15 cellular contexts compared by ENCODE assay signal in the genomic region with DNA sequence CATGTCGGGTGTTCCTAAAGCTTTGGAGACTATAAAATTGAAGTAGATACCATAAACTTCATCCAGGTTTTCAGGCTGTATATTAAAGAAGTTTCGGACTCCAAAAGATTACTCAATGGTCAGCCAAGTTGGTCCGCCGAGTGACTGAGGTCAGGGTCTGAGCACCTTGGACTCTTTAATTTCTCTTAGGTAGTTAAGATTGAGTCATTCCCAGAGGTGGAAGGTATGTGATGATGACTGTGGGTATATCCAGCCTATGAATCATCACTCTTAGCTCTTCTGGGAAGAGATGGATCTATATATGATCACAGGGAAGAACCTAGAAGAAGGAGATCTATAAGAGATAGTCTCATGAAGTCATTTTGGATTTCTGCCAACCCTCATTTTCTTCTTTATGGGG. TPM values are rescaled to one million over a fixed set of nuclear protein-coding genes. Genes with fewer than 3 reads are reported as not detected.
DNase-seq lines count a peak whose midpoint lies in the region; ATAC-seq, FAIRE-seq and TF ChIP-seq lines count a peak whose summit lies in the region.
"Had no signal": no experiment of that assay in that cellular context is flagged by ENCODE, and none has a peak within 500 bp of the region (broad histone marks: within the 10 kb centered on the region; RNA-seq: fewer than 3 reads in every experiment).

No MANE protein-coding gene starts in this region.

- H2AFZ ChIP-seq in GM23338 = no peak overlapping the region

- H3K36me3 ChIP-seq in GM23338 (ENCODE audit: insufficient read depth) (no peaks in the 10 kb centered on the region), RWPE2 (ENCODE audit: low read depth) (peaks cover 55% of the 10 kb centered on the region), gastrocnemius medialis (no peaks in the 10 kb centered on the region)

- intact Hi-C loops in gastrocnemius medialis (cut with DNase I; ENCODE audit: low total_unique reads) = no loop called here

- H3K27me3 Mint-ChIP-seq in GM23338 (ENCODE audit: insufficient read depth, low read depth, poor library complexity) = peaks cover 6% of the 10 kb centered on the region

- H3K4me2 ChIP-seq in GM23338 = peak overlapping the region; percentile 56

- H4K20me1 ChIP-seq in GM23338 (replicated peaks; ENCODE audit: insufficient read depth) = peaks cover 17% of the 10 kb centered on the region

- no peak overlapping the region for H3K27ac ChIP-seq in GM23338 (ENCODE audit: low read depth)
- H3K27ac ChIP-seq in RWPE2 (ENCODE audit: poor library complexity, severe bottlenecking) = peak overlapping the region; percentile 98
- peak overlapping the region; percentile 39 to 92 (median 77) for H3K27ac ChIP-seq in gastrocnemius medialis

- H3K27me3 ChIP-seq in GM23338 (ENCODE audit: insufficient read depth) (0 out of 2 replicates have a peak, but pooled peaks cover 8% of the 10 kb centered on the region), RWPE2 (ENCODE audit: insufficient read depth, poor library complexity, severe bottlenecking) (no peaks in the 10 kb centered on the region), gastrocnemius medialis (no peaks in the 10 kb centered on the region)

- no peaks in the 10 kb centered on the region for H3K9me3 Mint-ChIP-seq in GM23338
- H3K9me3 Mint-ChIP-seq: activated B cell treated with CpG ODN at 0.5 μM for 24 hours had no signal

- DNase-seq in GM23338 (ENCODE audit: low spot score) (no peak), RWPE2 (ENCODE audit: low spot score) (no peak), glomerular visceral epithelial cell (ENCODE audit: extremely low spot score) (peak; percentile 36), gastrocnemius medialis (no peak), frontal cortex (ENCODE audit: low spot score in 2 of 2) (no peak)
- DNase-seq in stimulated activated CD4-positive, alpha-beta T cell treated with anti-CD3 and anti-CD28 coated beads, Interleukin-12 subunit alpha, Interleukin-12 subunit beta, amount 100 ng/mL, for 4 hours = no peak
- DNase-seq: activated B cell treated with CpG ODN at 0.5 μM for 24 hours; effector CD8-positive, alpha-beta T cell; KBM-7; mesenchymal stem cell; NCI-H187 treated with DMSO at 0.1 percent for 48 hours; NCI-H82 had no signal

- ATAC-seq in GM23338 (no peak), RWPE2 (ENCODE audit: low read depth) (peak; percentile 73), gastrocnemius medialis (no peak), HG02981 (IDR thresholded peaks at IDR 0.05; ENCODE audit: unreplicated experiment) (no peak), GM18517 (IDR thresholded peaks at IDR 0.05; ENCODE audit: unreplicated experiment) (no peak)

- peaks cover 75% of the 10 kb centered on the region for H3K79me2 ChIP-seq in GM23338 (replicated peaks; ENCODE audit: insufficient read depth)

- H3K9me3 ChIP-seq in RWPE2 (ENCODE audit: severe bottlenecking) (no peaks in the 10 kb centered on the region), gastrocnemius medialis (no peaks in the 10 kb centered on the region)

- H3K36me3 Mint-ChIP-seq in GM23338 (ENCODE audit: low read depth) = 0 out of 3 replicates have a peak, but pooled peaks cover 3% of the 10 kb centered on the region

- H3F3A ChIP-seq in GM23338 (replicated peaks; ENCODE audit: low read depth) = 0 out of 2 replicates have a peak, but pooled peaks cover 2% of the 10 kb centered on the region

- FAIRE-seq in frontal cortex (lab: Jason Lieb, UNC) = no peak
- FAIRE-seq: GM18507 had no signal

- H3K4me3 ChIP-seq in GM23338 (peak overlapping the region; percentile 11; the same call in 1 of the 2 replicates), RWPE2 (ENCODE audit: severe bottlenecking) (peak overlapping the region; percentile 96), gastrocnemius medialis (peak overlapping the region in 3 of 4 donors; percentile 14 to 88 (median 65))

- peaks cover 82% of the 10 kb centered on the region for H3K4me1 Mint-ChIP-seq in GM23338

- no peak for TF ChIP-seq CTCF in GM23338 (conservative IDR thresholded peaks at IDR 0.05; ENCODE audit: low read depth in 2 of 2)
- TF ChIP-seq CTCF in RWPE2 (IDR thresholded peaks at IDR 0.05; ENCODE audit: poor library complexity, severe bottlenecking) = no peak
- TF ChIP-seq CTCF in gastrocnemius medialis (IDR thresholded peaks at IDR 0.05 in 4 of 5, conservative IDR thresholded peaks at IDR 0.05 in 1 of 5) = no peak

- no peak overlapping the region for H3K27ac Mint-ChIP-seq in GM23338
- H3K27ac Mint-ChIP-seq: activated B cell treated with CpG ODN at 0.5 μM for 24 hours had no signal

- in situ Hi-C loops in gastrocnemius medialis (cut with MboI; ENCODE audit: low sequenced_read_pairs in 4 of 4) = no loop called here

- no peak for TF ChIP-seq POLR2A in gastrocnemius medialis (IDR thresholded peaks at IDR 0.05)

- H3K4me3 Mint-ChIP-seq in GM23338 = no peak overlapping the region; the same call in 1 of the 3 replicates
- H3K4me3 Mint-ChIP-seq: activated B cell treated with CpG ODN at 0.5 μM for 24 hours had no signal

- H3K4me1 ChIP-seq in GM23338 (ENCODE audit: insufficient read depth) (peaks cover 83% of the 10 kb centered on the region), RWPE2 (ENCODE audit: insufficient read depth, poor library complexity, severe bottlenecking) (peaks cover 53% of the 10 kb centered on the region), gastrocnemius medialis (peaks cover 22 to 38% of the 10 kb centered on the region in 2 donors)

- H3K9me2 ChIP-seq in GM23338 (ENCODE audit: insufficient read depth) = peaks cover under 1% of the 10 kb centered on the region; the same call in 1 of the 2 replicates

TF ChIP-seq in GM23338, 12 proteins besides CTCF, POLR2A, EP300 and RAD21 (continues in another document):
- TF ChIP-seq NANOG (IDR thresholded peaks at IDR 0.05; ENCODE audit: borderline replicate concordance) (no peak), JUNB (IDR thresholded peaks at IDR 0.05; ENCODE audit: unreplicated experiment) (no peak), ZNF331 (CRISPR knock-in tag; IDR thresholded peaks at IDR 0.05; ENCODE audit: low read depth) (no peak), EZH2phosphoT487 (IDR thresholded peaks at IDR 0.05; ENCODE audit: unreplicated experiment) (no peak), CREB1 (CRISPR knock-in tag; IDR thresholded peaks at IDR 0.05; ENCODE audit: low read depth) (no peak), ZNF114 (CRISPR knock-in tag; IDR thresholded peaks at IDR 0.05) (no peak)
- TF ChIP-seq, protein P1, sequence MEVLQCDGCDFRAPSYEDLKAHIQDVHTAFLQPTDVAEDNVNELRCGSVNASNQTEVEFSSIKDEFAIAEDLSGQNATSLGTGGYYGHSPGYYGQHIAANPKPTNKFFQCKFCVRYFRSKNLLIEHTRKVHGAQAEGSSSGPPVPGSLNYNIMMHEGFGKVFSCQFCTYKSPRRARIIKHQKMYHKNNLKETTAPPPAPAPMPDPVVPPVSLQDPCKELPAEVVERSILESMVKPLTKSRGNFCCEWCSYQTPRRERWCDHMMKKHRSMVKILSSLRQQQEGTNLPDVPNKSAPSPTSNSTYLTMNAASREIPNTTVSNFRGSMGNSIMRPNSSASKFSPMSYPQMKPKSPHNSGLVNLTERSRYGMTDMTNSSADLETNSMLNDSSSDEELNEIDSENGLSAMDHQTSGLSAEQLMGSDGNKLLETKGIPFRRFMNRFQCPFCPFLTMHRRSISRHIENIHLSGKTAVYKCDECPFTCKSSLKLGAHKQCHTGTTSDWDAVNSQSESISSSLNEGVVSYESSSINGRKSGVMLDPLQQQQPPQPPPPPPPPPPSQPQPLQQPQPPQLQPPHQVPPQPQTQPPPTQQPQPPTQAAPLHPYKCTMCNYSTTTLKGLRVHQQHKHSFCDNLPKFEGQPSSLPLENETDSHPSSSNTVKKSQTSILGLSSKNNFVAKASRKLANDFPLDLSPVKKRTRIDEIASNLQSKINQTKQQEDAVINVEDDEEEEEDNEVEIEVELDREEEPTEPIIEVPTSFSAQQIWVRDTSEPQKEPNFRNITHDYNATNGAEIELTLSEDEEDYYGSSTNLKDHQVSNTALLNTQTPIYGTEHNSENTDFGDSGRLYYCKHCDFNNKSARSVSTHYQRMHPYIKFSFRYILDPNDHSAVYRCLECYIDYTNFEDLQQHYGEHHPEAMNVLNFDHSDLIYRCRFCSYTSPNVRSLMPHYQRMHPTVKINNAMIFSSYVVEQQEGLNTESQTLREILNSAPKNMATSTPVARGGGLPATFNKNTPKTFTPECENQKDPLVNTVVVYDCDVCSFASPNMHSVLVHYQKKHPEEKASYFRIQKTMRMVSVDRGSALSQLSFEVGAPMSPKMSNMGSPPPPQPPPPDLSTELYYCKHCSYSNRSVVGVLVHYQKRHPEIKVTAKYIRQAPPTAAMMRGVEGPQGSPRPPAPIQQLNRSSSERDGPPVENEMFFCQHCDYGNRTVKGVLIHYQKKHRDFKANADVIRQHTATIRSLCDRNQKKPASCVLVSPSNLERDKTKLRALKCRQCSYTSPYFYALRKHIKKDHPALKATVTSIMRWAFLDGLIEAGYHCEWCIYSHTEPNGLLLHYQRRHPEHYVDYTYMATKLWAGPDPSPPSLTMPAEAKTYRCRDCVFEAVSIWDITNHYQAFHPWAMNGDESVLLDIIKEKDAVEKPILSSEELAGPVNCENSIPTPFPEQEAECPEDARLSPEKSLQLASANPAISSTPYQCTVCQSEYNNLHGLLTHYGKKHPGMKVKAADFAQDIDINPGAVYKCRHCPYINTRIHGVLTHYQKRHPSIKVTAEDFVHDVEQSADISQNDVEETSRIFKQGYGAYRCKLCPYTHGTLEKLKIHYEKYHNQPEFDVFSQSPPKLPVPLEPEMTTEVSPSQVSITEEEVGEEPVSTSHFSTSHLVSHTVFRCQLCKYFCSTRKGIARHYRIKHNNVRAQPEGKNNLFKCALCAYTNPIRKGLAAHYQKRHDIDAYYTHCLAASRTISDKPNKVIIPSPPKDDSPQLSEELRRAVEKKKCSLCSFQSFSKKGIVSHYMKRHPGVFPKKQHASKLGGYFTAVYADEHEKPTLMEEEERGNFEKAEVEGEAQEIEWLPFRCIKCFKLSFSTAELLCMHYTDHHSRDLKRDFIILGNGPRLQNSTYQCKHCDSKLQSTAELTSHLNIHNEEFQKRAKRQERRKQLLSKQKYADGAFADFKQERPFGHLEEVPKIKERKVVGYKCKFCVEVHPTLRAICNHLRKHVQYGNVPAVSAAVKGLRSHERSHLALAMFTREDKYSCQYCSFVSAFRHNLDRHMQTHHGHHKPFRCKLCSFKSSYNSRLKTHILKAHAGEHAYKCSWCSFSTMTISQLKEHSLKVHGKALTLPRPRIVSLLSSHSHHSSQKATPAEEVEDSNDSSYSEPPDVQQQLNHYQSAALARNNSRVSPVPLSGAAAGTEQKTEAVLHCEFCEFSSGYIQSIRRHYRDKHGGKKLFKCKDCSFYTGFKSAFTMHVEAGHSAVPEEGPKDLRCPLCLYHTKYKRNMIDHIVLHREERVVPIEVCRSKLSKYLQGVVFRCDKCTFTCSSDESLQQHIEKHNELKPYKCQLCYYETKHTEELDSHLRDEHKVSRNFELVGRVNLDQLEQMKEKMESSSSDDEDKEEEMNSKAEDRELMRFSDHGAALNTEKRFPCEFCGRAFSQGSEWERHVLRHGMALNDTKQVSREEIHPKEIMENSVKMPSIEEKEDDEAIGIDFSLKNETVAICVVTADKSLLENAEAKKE (CRISPR knock-in tag; IDR thresholded peaks at IDR 0.05) = no peak

RNA-seq across cellular contexts. Expression of a gene that starts 3.3 kb away (rescaled TPM):
- 124 and 129 TPM in 2 replicates for total RNA-seq in GM23338 (2014; rRNA removed; shearing (Covaris generic))
- 28.6 and 32.9 TPM in 2 replicates for polyA plus RNA-seq in GM23338 (2016; fragmentation: Nextera tagmentation; extraction: Ambion mirVana)
- 10 to 100 TPM; 22.5 to 40.6 (median 29.2) TPM for total RNA-seq in gastrocnemius medialis
- total RNA-seq in frontal cortex = 26.5 TPM

Comparison
In these comparisons a context has a peak if more than half of its experiments do, and no peak if none do; other contexts are left out.
1. H3K4me3 ChIP-seq: peak in every context shown above with its lines; median percentile 96 in RWPE2; 65 in gastrocnemius medialis; 11 in GM23338.